Comparison of ENCODE assay signal across 8 cellular contexts in the genomic region with DNA sequence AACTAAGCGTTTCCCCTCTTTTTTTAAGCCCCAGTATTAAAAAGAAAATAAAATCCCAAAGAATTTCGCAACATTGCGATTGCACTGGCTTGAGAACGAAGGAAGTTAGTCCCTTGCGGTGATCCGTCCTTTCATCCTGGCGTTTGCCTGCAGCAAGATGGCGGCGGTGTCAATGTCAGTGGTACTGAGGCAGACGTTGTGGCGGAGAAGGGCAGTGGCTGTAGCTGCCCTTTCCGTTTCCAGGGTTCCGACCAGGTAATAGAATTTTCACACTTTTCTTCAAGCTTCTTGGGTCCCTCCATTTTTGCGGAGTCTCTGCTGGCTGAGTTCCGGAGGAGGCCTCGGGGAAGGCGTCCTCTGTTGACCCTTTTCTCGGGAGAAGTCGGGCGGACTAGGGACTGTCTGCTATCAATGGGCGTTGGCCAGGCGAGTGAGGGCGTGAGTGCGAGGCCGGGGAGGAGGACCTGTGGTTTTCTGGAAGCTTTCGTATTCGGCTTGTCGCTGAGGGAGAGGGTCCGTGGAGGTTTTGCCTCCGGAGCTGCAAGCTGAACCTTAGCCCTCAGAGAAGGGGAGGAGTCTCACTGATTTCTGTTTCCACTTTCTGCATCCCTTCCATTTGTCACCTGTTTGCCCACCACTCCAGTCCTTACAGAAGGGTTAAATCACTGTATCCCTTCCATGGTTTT. TPM values are rescaled to one million over a fixed set of nuclear protein-coding genes. Genes with fewer than 3 reads are reported as not detected.
DNase-seq lines count a peak whose midpoint lies in the region; ATAC-seq and TF ChIP-seq lines count a peak whose summit lies in the region.

A gene (plus strand): TSS at position 134 of the 686 bp plus-strand sequence. CDS start 24 bp downstream, at position 158.

- peaks cover 13 to 22% (median 15%) of the 10 kb centered on the region in 5 donors for H3K27me3 Mint-ChIP-seq in naive thymus-derived CD8-positive, alpha-beta T cell

- peak within 1 kb of the TSS; percentile 85 for H3K9ac ChIP-seq in KMS-11

- peak within 1 kb of the TSS; percentile 96 for H2AFZ ChIP-seq in KMS-11 (ENCODE audit: low read depth)

- no peaks in the 10 kb centered on the region for H3K36me3 ChIP-seq in KMS-11 (ENCODE audit: insufficient read depth)

- ATAC-seq in GM21723 (IDR thresholded peaks at IDR 0.05; ENCODE audit: unreplicated experiment) = peak; percentile 94
- ATAC-seq in naive thymus-derived CD8-positive, alpha-beta T cell = peak; percentile 89 to 94

- peaks cover 49% of the 10 kb centered on the region for H3K79me2 ChIP-seq in KMS-11 (ENCODE audit: insufficient read depth, low read depth)

- peak within 1 kb of the TSS; percentile 55 for H3K4me2 ChIP-seq in KMS-11

- H3K36me3 Mint-ChIP-seq in naive thymus-derived CD8-positive, alpha-beta T cell = peaks cover 0 to 10% (median 3%) of the 10 kb centered on the region in 3 donors

- H3K9me3 Mint-ChIP-seq in naive thymus-derived CD8-positive, alpha-beta T cell = peaks cover 0 to 13% (median 0%) of the 10 kb centered on the region in 9 donors

- peak within 1 kb of the TSS; percentile 91 to 99 (median 98) for H3K4me3 Mint-ChIP-seq in naive thymus-derived CD8-positive, alpha-beta T cell

- H3K4me3 ChIP-seq in KMS-11 (IDR thresholded peaks at IDR 0.05; ENCODE audit: insufficient read depth, low read depth, low read length) (peak within 1 kb of the TSS; percentile 78), fibroblast of mammary gland (ENCODE audit: control insufficient read depth, low read depth, low read length) (peak within 1 kb of the TSS; percentile 91)

- TF ChIP-seq CTCF in KMS-11 (conservative IDR thresholded peaks at IDR 0.05; ENCODE audit: low read depth, low read length) = no peak
- TF ChIP-seq CTCF in fibroblast of mammary gland (conservative IDR thresholded peaks at IDR 0.05; ENCODE audit: control insufficient read depth, insufficient read depth, low read depth, low read length) = no peak

- DNase-seq in DMS53 treated with DMSO at 0.1 percent for 48 hours (lab: John Stamatoyannopoulos, UW; ENCODE audit: unreplicated experiment) (peak; percentile 76), RPMI7951 (ENCODE audit: low read depth) (peak; percentile 87), fibroblast of mammary gland (ENCODE audit: low read depth) (peak; percentile 94)
- peak; percentile 55 to 56 for DNase-seq in activated T-helper 1 cell treated with anti-CD3 and anti-CD28 coated beads, Interleukin-2, amount 50 U/mL, for 16 hours (ENCODE audit: low read depth in 1 of 2, low spot score in 1 of 2)
- DNase-seq in naive thymus-derived CD8-positive, alpha-beta T cell = peak; percentile 51 to 87 (median 70)
- peak; percentile 39 to 75 (median 54) for DNase-seq in stimulated activated naive CD4-positive, alpha-beta T cell (lab: John Stamatoyannopoulos, UW)

- POLR2A ChIA-PET in naive thymus-derived CD8-positive, alpha-beta T cell (lab: Charles Lee) = interaction anchor here (0.6 kb wide), 1 partner anchor 25 kb away, joined by 4 read pairs; no protein-coding TSS in a partner anchor

- H3K27ac ChIP-seq in KMS-11 = peak within 1 kb of the TSS; percentile 79

- peaks cover 16 to 51% (median 48%) of the 10 kb centered on the region in 4 donors for H3K4me1 Mint-ChIP-seq in naive thymus-derived CD8-positive, alpha-beta T cell

- H3K27me3 ChIP-seq in KMS-11 (ENCODE audit: insufficient read depth, low read depth) = no peaks in the 10 kb centered on the region

- peaks cover 17% of the 10 kb centered on the region for H3K4me1 ChIP-seq in KMS-11 (ENCODE audit: low read depth, poor library complexity, severe bottlenecking)

- peak within 1 kb of the TSS; percentile 95 to 99 (median 98) for H3K27ac Mint-ChIP-seq in naive thymus-derived CD8-positive, alpha-beta T cell

- no peaks in the 10 kb centered on the region for H4K20me1 ChIP-seq in KMS-11 (ENCODE audit: insufficient read depth)

RNA-seq across cellular contexts. Expression of the gene that starts here (rescaled TPM):
- 141 and 148 TPM in 2 replicates for total RNA-seq in RPMI7951 (2014; rRNA removed; shearing (Covaris generic))
- total RNA-seq in naive thymus-derived CD8-positive, alpha-beta T cell = 10 to 100 TPM; 30.6 to 33.8 TPM
- 100 to 1,000 TPM in 2 of 3 donors, 10 to 100 TPM in 1; 99.4 to 106 (median 103) TPM for polyA plus RNA-seq in naive thymus-derived CD8-positive, alpha-beta T cell

Comparison
In these comparisons a context has a peak if more than half of its experiments do, and no peak if none do; other contexts are left out.
1. Peak in every context shown above with its lines: DNase-seq, ATAC-seq, H3K4me3 ChIP-seq and H3K27ac ChIP-seq.